1 cellular context compared by ENCODE assay signal in the genomic region with DNA sequence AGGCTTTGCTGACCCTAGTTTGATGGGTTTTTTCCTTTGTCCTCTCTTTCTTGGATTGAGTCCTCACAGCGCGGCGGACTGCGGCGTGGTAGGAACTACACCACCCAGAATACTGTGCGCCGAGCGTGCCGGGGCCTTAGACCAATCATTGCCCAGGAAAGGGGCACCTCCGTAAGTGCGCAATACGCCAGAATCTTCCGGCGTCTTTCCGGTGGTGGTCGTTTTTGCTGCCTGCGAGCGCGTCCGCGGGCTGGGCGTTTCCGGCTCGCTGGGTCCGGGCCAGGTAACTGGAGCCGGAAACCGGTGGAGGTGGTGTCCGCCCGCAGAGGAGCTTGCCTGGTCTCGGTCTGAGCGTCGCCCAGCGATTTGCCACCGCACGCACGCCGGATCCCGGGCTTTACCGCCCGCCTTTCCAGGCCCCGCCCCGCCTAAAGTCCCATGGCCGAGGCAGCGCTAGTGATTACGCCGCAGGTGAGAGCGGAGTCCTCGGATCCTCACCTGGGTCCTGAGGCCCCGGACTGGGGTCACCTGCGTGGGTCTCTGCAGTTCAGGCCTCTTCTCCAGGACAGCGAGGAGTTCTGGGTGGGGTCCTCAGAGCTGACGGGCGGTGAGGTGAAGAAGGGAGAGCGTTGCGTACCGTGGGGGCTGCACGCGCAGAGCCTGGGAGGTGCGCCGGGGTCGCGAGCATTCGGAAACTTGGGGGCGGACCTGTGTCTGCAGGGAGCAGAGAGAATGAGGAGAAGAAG.
TF ChIP-seq lines count a peak whose summit lies in the region.

ZNF549 (plus strand) TSS at position 221 of the 746 bp plus-strand sequence; CDS start at position 439, 218 bp downstream.

TF ChIP-seq in A549, 52 proteins besides CTCF, POLR2A, EP300 and RAD21 (continued from another document):
- TF ChIP-seq, protein P1, sequence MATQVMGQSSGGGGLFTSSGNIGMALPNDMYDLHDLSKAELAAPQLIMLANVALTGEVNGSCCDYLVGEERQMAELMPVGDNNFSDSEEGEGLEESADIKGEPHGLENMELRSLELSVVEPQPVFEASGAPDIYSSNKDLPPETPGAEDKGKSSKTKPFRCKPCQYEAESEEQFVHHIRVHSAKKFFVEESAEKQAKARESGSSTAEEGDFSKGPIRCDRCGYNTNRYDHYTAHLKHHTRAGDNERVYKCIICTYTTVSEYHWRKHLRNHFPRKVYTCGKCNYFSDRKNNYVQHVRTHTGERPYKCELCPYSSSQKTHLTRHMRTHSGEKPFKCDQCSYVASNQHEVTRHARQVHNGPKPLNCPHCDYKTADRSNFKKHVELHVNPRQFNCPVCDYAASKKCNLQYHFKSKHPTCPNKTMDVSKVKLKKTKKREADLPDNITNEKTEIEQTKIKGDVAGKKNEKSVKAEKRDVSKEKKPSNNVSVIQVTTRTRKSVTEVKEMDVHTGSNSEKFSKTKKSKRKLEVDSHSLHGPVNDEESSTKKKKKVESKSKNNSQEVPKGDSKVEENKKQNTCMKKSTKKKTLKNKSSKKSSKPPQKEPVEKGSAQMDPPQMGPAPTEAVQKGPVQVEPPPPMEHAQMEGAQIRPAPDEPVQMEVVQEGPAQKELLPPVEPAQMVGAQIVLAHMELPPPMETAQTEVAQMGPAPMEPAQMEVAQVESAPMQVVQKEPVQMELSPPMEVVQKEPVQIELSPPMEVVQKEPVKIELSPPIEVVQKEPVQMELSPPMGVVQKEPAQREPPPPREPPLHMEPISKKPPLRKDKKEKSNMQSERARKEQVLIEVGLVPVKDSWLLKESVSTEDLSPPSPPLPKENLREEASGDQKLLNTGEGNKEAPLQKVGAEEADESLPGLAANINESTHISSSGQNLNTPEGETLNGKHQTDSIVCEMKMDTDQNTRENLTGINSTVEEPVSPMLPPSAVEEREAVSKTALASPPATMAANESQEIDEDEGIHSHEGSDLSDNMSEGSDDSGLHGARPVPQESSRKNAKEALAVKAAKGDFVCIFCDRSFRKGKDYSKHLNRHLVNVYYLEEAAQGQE (IDR thresholded peaks at IDR 0.05) = no peak
- TF ChIP-seq HOXB5 (CRISPR knock-in tag; IDR thresholded peaks at IDR 0.05) (no peak), NPAS2 (CRISPR knock-in tag; IDR thresholded peaks at IDR 0.05; ENCODE audit: borderline replicate concordance) (no peak), MAFK (IDR thresholded peaks at IDR 0.05; ENCODE audit: partially characterized antibody) (no peak), NR3C1 (IDR thresholded peaks at IDR 0.05) (no peak), FOSL2 (IDR thresholded peaks at IDR 0.05) (no peak), FOSL2 (CRISPR knock-in tag; IDR thresholded peaks at IDR 0.05) (no peak), TFCP2L1 (CRISPR knock-in tag; IDR thresholded peaks at IDR 0.05) (no peak), CEBPB (IDR thresholded peaks at IDR 0.05) (peak in 1 of 2 experiments; percentile 3; a peak in 1 of 4 replicates), ATOH8 (CRISPR knock-in tag; IDR thresholded peaks at IDR 0.05; ENCODE audit: low read depth) (no peak), GATA3 (IDR thresholded peaks at IDR 0.05; ENCODE audit: borderline replicate concordance) (no peak), RFX5 (IDR thresholded peaks at IDR 0.05) (no peak), HDAC2 (IDR thresholded peaks at IDR 0.05) (no peak), POLR2AphosphoS2 (conservative IDR thresholded peaks at IDR 0.05; ENCODE audit: low read length) (no peak), MAX (IDR thresholded peaks at IDR 0.05) (peak; percentile 80), ZSCAN20 (CRISPR knock-in tag; IDR thresholded peaks at IDR 0.05) (no peak), BHLHE40 (IDR thresholded peaks at IDR 0.05; ENCODE audit: low read depth, low read length) (no peak), RARB (CRISPR knock-in tag; IDR thresholded peaks at IDR 0.05) (no peak), MYC (IDR thresholded peaks at IDR 0.05; ENCODE audit: borderline replicate concordance, low read length) (no peak), HES2 (IDR thresholded peaks at IDR 0.05) (no peak), CBX8 (IDR thresholded peaks at IDR 0.05) (no peak), ZNF302 (CRISPR knock-in tag; IDR thresholded peaks at IDR 0.05) (no peak), BCL3 (IDR thresholded peaks at IDR 0.05) (no peak)
